17 cellular contexts compared by ENCODE assay signal in the genomic region with DNA sequence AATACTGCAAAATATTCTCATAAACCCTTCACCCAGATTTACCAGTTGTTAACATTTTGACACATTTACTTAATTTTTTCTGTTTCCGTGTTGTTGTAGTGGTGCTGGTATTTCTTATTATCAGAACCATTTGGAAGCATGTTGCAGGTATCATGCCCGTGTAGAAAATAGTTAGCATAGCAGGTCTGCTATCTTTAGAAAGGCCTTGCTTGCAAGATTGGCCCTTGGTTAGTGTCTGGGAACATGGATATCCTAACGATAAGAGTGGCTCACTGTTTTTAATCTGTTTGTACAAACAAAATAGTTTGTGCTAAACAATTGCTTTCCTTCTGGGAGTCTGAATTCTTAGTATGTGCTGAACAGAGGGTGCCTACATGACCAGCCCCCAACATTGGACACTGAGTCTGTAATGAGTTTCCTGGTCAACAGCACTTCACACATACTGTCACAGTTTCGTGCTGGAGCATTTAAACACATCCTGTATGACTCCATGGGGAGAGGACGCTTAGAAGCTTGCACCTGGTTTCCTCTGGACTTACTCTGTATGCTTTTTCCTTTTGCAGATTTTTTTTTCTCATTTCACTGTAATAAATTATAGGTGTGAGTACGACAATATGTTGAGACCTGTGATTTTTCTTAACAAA.
DNase-seq lines count a peak whose midpoint lies in the region; ATAC-seq, FAIRE-seq and TF ChIP-seq lines count a peak whose summit lies in the region.
"Had no signal": no experiment of that assay in that cellular context is flagged by ENCODE, and none has a peak within 500 bp of the region (broad histone marks: within the 10 kb centered on the region; RNA-seq: fewer than 3 reads in every experiment).

No MANE protein-coding gene starts in this region.

- BruUV-seq in HepG2 (replicated peaks; lab: Mats Ljungman, UMichigan) (no TSS peak), K562 (replicated peaks; lab: Mats Ljungman, UMichigan) (no TSS peak)

- peaks cover 0 to 15% (median 7%) of the 10 kb centered on the region in 4 donors for H3K4me1 ChIP-seq in right lobe of liver
- H3K4me1 ChIP-seq in HepG2 (ENCODE audit: insufficient read depth, low read length) = no peaks in the 10 kb centered on the region
- peaks cover 0 to 4% of the 10 kb centered on the region in 2 experiments; a peak in 1 of 5 replicates for H3K4me1 ChIP-seq in K562 (replicated peaks in 1 of 2; ENCODE audit: control insufficient read depth in 2 of 2, insufficient read depth in 2 of 2, low read length in 2 of 2)
- H3K4me1 ChIP-seq: SJCRH30 had no signal

- POLR2A ChIA-PET in HepG2 (lab: Yijun Ruan, JAX) (no interaction called here), K562 (lab: Yijun Ruan, JAX) (no interaction called here)

- intact Hi-C loops in right lobe of liver (cut with DNase I) (no loop called here), HepG2 (cut with micrococcal nuclease; ENCODE audit: unreplicated experiment) (no loop called here), K562 (cut with micrococcal nuclease) (no loop called here), lower leg skin (cut with DNase I; ENCODE audit: low total_unique reads) (no loop called here)

- no peak overlapping the region for H3K9ac ChIP-seq in HepG2 (ENCODE audit: insufficient read depth, low read depth, low read length)
- H3K9ac ChIP-seq in K562 (ENCODE audit: insufficient read depth in 1 of 2, low read depth in 2 of 2, low read length in 2 of 2) = no peak overlapping the region
- H3K9ac ChIP-seq: BLaER1 treated with 17β-estradiol and CSF1 and Interleukin-3, amounts not matched to agents 10 nM and 100 nM had no signal

- DNase-seq in right lobe of liver = no peak
- no peak for DNase-seq in HepG2 (ENCODE audit: low spot score)
- DNase-seq in K562 (ENCODE audit: extremely low read depth in 1 of 4, low spot score in 3 of 4) = no peak
- no peak for DNase-seq in naive B cell
- DNase-seq in GM19240 (ENCODE audit: insufficient read length, low spot score) = no peak
- no peak for DNase-seq in COLO829 (ENCODE audit: low spot score)
- no peak for DNase-seq in lower leg skin (ENCODE audit: low spot score in 2 of 2)
- DNase-seq: CD8-positive, alpha-beta T cell; DMS79; H9; KBM-7; NCI-H1105 treated with DMSO at 0.1 percent for 48 hours; NCI-H1694; NCI-H510A; NCI-H82; SJCRH30 had no signal

- H2AFZ ChIP-seq in HepG2 (ENCODE audit: low read length) = no peak overlapping the region
- H2AFZ ChIP-seq in K562 (ENCODE audit: low read depth, low read length) = no peak overlapping the region

- H3K9me3 ChIP-seq in right lobe of liver (no peaks in the 10 kb centered on the region), HepG2 (ENCODE audit: low read length) (no peaks in the 10 kb centered on the region), K562 (replicated peaks; ENCODE audit: control insufficient read depth, insufficient read depth, low read depth, low read length) (no peaks in the 10 kb centered on the region)

- WGBS in right lobe of liver (ENCODE audit: insufficient coverage, low coverage, low lambda C conversion rate, missing lambda C conversion rate) = 68% methylated on average over 5 of the region's 6 CpGs
- 96% methylated on average over 6 of the region's 6 CpGs for WGBS in HepG2 (ENCODE audit: low lambda C conversion rate)
- WGBS in K562 (ENCODE audit: insufficient coverage, low coverage, missing lambda C conversion rate) = 44% methylated on average over 6 of the region's 6 CpGs
- WGBS in lower leg skin, 2 donors = 86 to 88% methylated on average over 6 of the region's 6 CpGs

- H3K36me3 ChIP-seq in right lobe of liver (peaks cover 0 to 6% (median 0%) of the 10 kb centered on the region in 4 donors), HepG2 (replicated peaks in 1 of 2; ENCODE audit: control insufficient read depth in 1 of 2, insufficient read depth in 2 of 2, low read length in 2 of 2) (peaks cover 5 to 11% of the 10 kb centered on the region in 2 experiments), K562 (ENCODE audit: control insufficient read depth, insufficient read depth, low read length) (peaks cover 12% of the 10 kb centered on the region)

- H3K4me2 ChIP-seq in HepG2 (ENCODE audit: low read depth, low read length) (no peak overlapping the region), K562 (ENCODE audit: insufficient read depth, low read length) (no peak overlapping the region; the same call in 1 of the 2 replicates)
- H3K4me2 ChIP-seq: BLaER1 treated with 17β-estradiol and CSF1 and Interleukin-3, amounts not matched to agents 10 nM and 100 nM had no signal

- peaks cover 0 to 13% (median 3%) of the 10 kb centered on the region in 7 donors for H3K9me3 Mint-ChIP-seq in naive B cell

- in situ Hi-C loops in HepG2 (cut with HindIII; ENCODE audit: extremely low pct_ligation_motif_present, low pct_unique_long_range_greater_than_20kb) = no loop called here
- in situ Hi-C loops in K562 (cut with MboI) = no loop called here

- TF ChIP-seq POLR2A in right lobe of liver (IDR thresholded peaks at IDR 0.05) = no peak
- TF ChIP-seq POLR2A in HepG2 (IDR thresholded peaks at IDR 0.05; ENCODE audit: insufficient read depth in 1 of 2, low read depth in 2 of 2, low read length in 2 of 2) = no peak
- no peak for TF ChIP-seq POLR2A in K562 (conservative IDR thresholded peaks at IDR 0.05)
- TF ChIP-seq POLR2A in lower leg skin (IDR thresholded peaks at IDR 0.05) = no peak

- TF ChIP-seq CTCF in right lobe of liver (IDR thresholded peaks at IDR 0.05) = no peak
- TF ChIP-seq CTCF in HepG2 (CRISPR knock-in tag; IDR thresholded peaks at IDR 0.05) = no peak
- no peak for TF ChIP-seq CTCF in K562 (IDR thresholded peaks at IDR 0.05 in 2 of 3, conservative IDR thresholded peaks at IDR 0.05 in 1 of 3; ENCODE audit: insufficient read depth in 2 of 3, low read depth in 1 of 3, low read length in 3 of 3)
- no peak for TF ChIP-seq CTCF in lower leg skin (IDR thresholded peaks at IDR 0.05)

- TF ChIP-seq EP300 in HepG2 (IDR thresholded peaks at IDR 0.05; ENCODE audit: low read depth in 2 of 2, low read length in 2 of 2) = no peak
- TF ChIP-seq EP300 in HepG2 (CRISPR knock-in tag; IDR thresholded peaks at IDR 0.05; ENCODE audit: borderline replicate concordance) = no peak
- TF ChIP-seq EP300 in K562 (IDR thresholded peaks at IDR 0.05; ENCODE audit: low read length) = no peak

- TF ChIP-seq RAD21 in HepG2 (CRISPR knock-in tag; IDR thresholded peaks at IDR 0.05) = no peak
- no peak for TF ChIP-seq RAD21 in K562 (CRISPR knock-in tag; conservative IDR thresholded peaks at IDR 0.05 in 1 of 2, IDR thresholded peaks at IDR 0.05 in 1 of 2)

- H3K79me2 ChIP-seq in HepG2 (ENCODE audit: insufficient read depth, low read length) (peaks cover 9% of the 10 kb centered on the region), K562 (ENCODE audit: control insufficient read depth, insufficient read depth, low read length) (peaks cover 18% of the 10 kb centered on the region; the same call in 2 of the 3 replicates)

- no peaks in the 10 kb centered on the region for H3K27me3 ChIP-seq in right lobe of liver
- no peaks in the 10 kb centered on the region for H3K27me3 ChIP-seq in HepG2 (ENCODE audit: control insufficient read depth in 1 of 2, insufficient read depth in 2 of 2, low read length in 2 of 2)
- no peaks in the 10 kb centered on the region for H3K27me3 ChIP-seq in K562 (ENCODE audit: control insufficient read depth in 2 of 2, insufficient read depth in 2 of 2, low read length in 2 of 2)
- H3K27me3 ChIP-seq: BLaER1 treated with 17β-estradiol and CSF1 and Interleukin-3, amounts not matched to agents 10 nM and 100 nM; SJCRH30 had no signal

- no peaks in the 10 kb centered on the region for H3K27me3 Mint-ChIP-seq in naive B cell

- no peak overlapping the region for H3K4me3 Mint-ChIP-seq in naive B cell
- H3K4me3 Mint-ChIP-seq: CD8-positive, alpha-beta T cell; H9 had no signal

- peaks cover 25 to 40% of the 10 kb centered on the region in 2 donors for H3K36me3 Mint-ChIP-seq in naive B cell

- peaks cover 6 to 13% (median 13%) of the 10 kb centered on the region in 3 donors for H3K4me1 Mint-ChIP-seq in naive B cell

- H4K20me1 ChIP-seq in HepG2 (ENCODE audit: insufficient read depth, low read length) (no peaks in the 10 kb centered on the region), K562 (replicated peaks; ENCODE audit: control insufficient read depth, insufficient read depth, low read length) (no peaks in the 10 kb centered on the region)

- CTCF ChIA-PET in HepG2 (lab: Yijun Ruan, JAX; ENCODE audit: low intra/inter-chr PET ratio, low total read pairs) = no interaction called here
- CTCF ChIA-PET in K562 (lab: Yijun Ruan, JAX; ENCODE audit: low intra/inter-chr PET ratio) = no interaction called here

- H3K27ac ChIP-seq in right lobe of liver (no peak overlapping the region), HepG2 (ENCODE audit: extremely low read length, insufficient read depth, low read length) (no peak overlapping the region), K562 (ENCODE audit: extremely low read depth, low read depth, low read length) (peak overlapping the region; percentile 29; the same call in 1 of the 3 replicates)
- H3K27ac ChIP-seq: BLaER1 treated with 17β-estradiol and CSF1 and Interleukin-3, amounts not matched to agents 10 nM and 100 nM; SJCRH30 had no signal

- H3K9me1 ChIP-seq in K562 (ENCODE audit: control insufficient read depth, insufficient read depth, low read length) = no peaks in the 10 kb centered on the region

- H3K4me3 ChIP-seq in right lobe of liver (no peak overlapping the region), HepG2 (replicated peaks in 1 of 3; ENCODE audit: insufficient read depth in 1 of 3, low read depth in 2 of 3, low read length in 3 of 3) (no peak overlapping the region), K562 (no peak overlapping the region), lower leg skin (ENCODE audit: low read depth, poor library complexity, severe bottlenecking) (no peak overlapping the region)
- H3K4me3 ChIP-seq: BLaER1 treated with 17β-estradiol and CSF1 and Interleukin-3, amounts not matched to agents 10 nM and 100 nM; SJCRH30 had no signal

- ATAC-seq in right lobe of liver (peak; percentile 33 to 86 (median 46)), HepG2 (no peak), K562 (peak; percentile 74), naive B cell (ENCODE audit: low read depth in 2 of 2) (no peak)
- ATAC-seq: CD8-positive, alpha-beta T cell had no signal

- peak overlapping the region in 4 of 6 donors; percentile 3 to 50 (median 28) for H3K27ac Mint-ChIP-seq in naive B cell
- H3K27ac Mint-ChIP-seq: CD8-positive, alpha-beta T cell had no signal

- FAIRE-seq in HepG2 (lab: Jason Lieb, UNC) = no peak
- peak; percentile 64 for FAIRE-seq in K562 (lab: Jason Lieb, UNC)

Comparison
In these comparisons a context has a peak if more than half of its experiments do, and no peak if none do; other contexts are left out.
1. ATAC-seq: peak in right lobe of liver (4 of 4) and K562 (single experiment); none in HepG2 (single experiment) and naive B cell (0 of 2).